In genomic region chr1:214566158-214567104, GRCh38 we compare ENCODE assay signal across 2 cellular contexts.
A peak's percentile ranks its signal among the peaks of the same experiment; 100 is the strongest.
TF ChIP-seq lines count a peak whose summit lies in the region.

No MANE protein-coding gene starts in this region.

TF ChIP-seq in HepG2, 621 proteins besides CTCF, POLR2A, EP300 and RAD21 (continued from another document):
- no peak for TF ChIP-seq ZNF318 (CRISPR knock-in tag; IDR thresholded peaks at IDR 0.05)
- TF ChIP-seq ATF7 (IDR thresholded peaks at IDR 0.05), result peak; percentile 59
- no peak for TF ChIP-seq ATF7 (CRISPR knock-in tag; IDR thresholded peaks at IDR 0.05)
- TF ChIP-seq CREB1 (IDR thresholded peaks at IDR 0.05), result peak; percentile 27; the same call in 1 of the 2 replicates
- no peak for TF ChIP-seq CREB1 (CRISPR knock-in tag; IDR thresholded peaks at IDR 0.05)
- TF ChIP-seq ZFP41 (CRISPR knock-in tag; IDR thresholded peaks at IDR 0.05; ENCODE audit: borderline replicate concordance), result no peak
- no peak for TF ChIP-seq ZNF414 (CRISPR knock-in tag; IDR thresholded peaks at IDR 0.05)
TF ChIP-seq in HepG2: peak in this region for 2.

TF ChIP-seq in HEK293T, 16 proteins besides CTCF, POLR2A, EP300 and RAD21 (continued from another document):
- TF ChIP-seq PKNOX1 (IDR thresholded peaks at IDR 0.05) (no peak), SP1 (IDR thresholded peaks at IDR 0.05) (no peak), TARDBP (IDR thresholded peaks at IDR 0.05) (no peak), L3MBTL2 (conservative IDR thresholded peaks at IDR 0.05) (no peak), FOXM1 (IDR thresholded peaks at IDR 0.05; ENCODE audit: borderline replicate concordance) (no peak), ZNF384 (IDR thresholded peaks at IDR 0.05) (no peak)
